In the genomic region with DNA sequence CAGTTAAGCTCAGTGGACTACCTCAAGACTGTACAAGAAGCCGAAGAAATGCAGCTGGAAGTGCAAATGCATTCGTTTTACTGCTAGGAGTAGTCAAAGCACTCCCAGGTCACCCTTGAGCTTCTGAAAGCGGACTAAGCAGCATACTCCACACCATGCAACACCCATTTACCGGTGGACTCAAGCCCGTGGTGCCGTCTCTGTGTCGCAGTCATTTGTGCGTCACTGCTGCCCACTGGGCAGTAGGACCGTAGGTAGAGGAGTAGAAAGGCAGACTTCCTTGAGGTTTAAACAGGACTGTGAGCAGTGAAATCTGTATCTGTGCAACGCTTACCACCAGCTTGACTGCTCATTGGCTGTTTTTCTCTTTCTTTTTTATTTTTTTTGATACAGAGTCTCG, we compare ENCODE assay signal across 20 cellular contexts.
DNase-seq lines count a peak whose midpoint lies in the region; ATAC-seq, FAIRE-seq and TF ChIP-seq lines count a peak whose summit lies in the region.
"Had no signal": no experiment of that assay in that cellular context is flagged by ENCODE, and none has a peak within 500 bp of the region (broad histone marks: within the 10 kb centered on the region; RNA-seq: fewer than 3 reads in every experiment).

No MANE protein-coding gene starts in this region.

- POLR2A ChIA-PET in IMR-90 (lab: Charles Lee; ENCODE audit: unreplicated experiment) (no interaction called here), endothelial cell of umbilical vein (lab: Charles Lee) (no interaction called here)

- H4K5ac ChIP-seq in IMR-90 (ENCODE audit: low read depth, low read length), result no peak overlapping the region

- no peak overlapping the region for H2BK120ac ChIP-seq in IMR-90 (ENCODE audit: low read depth, low read length)

- H3K36me3 ChIP-seq in IMR-90 (ENCODE audit: control insufficient read depth, insufficient read depth, low read length), result peaks cover 15% of the 10 kb centered on the region
- H3K36me3 ChIP-seq in endothelial cell of umbilical vein (ENCODE audit: control insufficient read depth in 2 of 2, extremely low read depth in 1 of 2, insufficient read depth in 2 of 2, low read length in 2 of 2), result no peaks in the 10 kb centered on the region
- H3K36me3 ChIP-seq in testis (ENCODE audit: low read depth, missing control alignments), result no peaks in the 10 kb centered on the region
- H3K36me3 ChIP-seq in effector memory CD4-positive, alpha-beta T cell (ENCODE audit: control insufficient read depth, insufficient read depth, low read length), result no peaks in the 10 kb centered on the region

- CTCF ChIA-PET in IMR-90 (lab: Yijun Ruan, JAX), result no interaction called here
- CTCF ChIA-PET in endothelial cell of umbilical vein (lab: Charles Lee), result interaction anchor here (0.6 to 2.2 kb wide), 2 partner anchors 9 to 109 kb away, joined by 5 to 7 read pairs; no protein-coding TSS in a partner anchor

- H2AK5ac ChIP-seq in IMR-90 (ENCODE audit: low read depth, low read length), result no peak overlapping the region

- H3K79me2 ChIP-seq in endothelial cell of umbilical vein (ENCODE audit: control insufficient read depth, insufficient read depth, low read length), result no peaks in the 10 kb centered on the region

- H2BK15ac ChIP-seq in IMR-90 (ENCODE audit: low read depth, low read length), result no peak overlapping the region

- H3K27ac ChIP-seq in IMR-90 (ENCODE audit: insufficient read depth, low read length) (no peak overlapping the region), endothelial cell of umbilical vein (ENCODE audit: insufficient read depth, low read depth, low read length) (no peak overlapping the region), testis (no peak overlapping the region)
- H3K27ac ChIP-seq in effector memory CD4-positive, alpha-beta T cell (ENCODE audit: insufficient read depth, low read length, poor library complexity, severe bottlenecking), result no peak overlapping the region
- H3K27ac ChIP-seq: 22Rv1, A549, C4-2B had no signal

- in situ Hi-C loops in IMR-90 (cut with MboI; ENCODE audit: low sequenced_read_pairs), result no loop called here

- no peak for TF ChIP-seq POLR2A in IMR-90 (IDR thresholded peaks at IDR 0.05; ENCODE audit: low read depth, low read length)
- TF ChIP-seq POLR2A in endothelial cell of umbilical vein (IDR thresholded peaks at IDR 0.05; ENCODE audit: low read depth, low read length), result no peak
- no peak for TF ChIP-seq POLR2A in testis (IDR thresholded peaks at IDR 0.05)

- no peak overlapping the region for H3K4ac ChIP-seq in IMR-90 (ENCODE audit: low read depth, low read length)

- no TSS peak for BruUV-seq in IMR-90 (replicated peaks; lab: Mats Ljungman, UMichigan)
- no TSS peak for BruUV-seq in endothelial cell of umbilical vein (replicated peaks; lab: Mats Ljungman, UMichigan)

- H3K56ac ChIP-seq in IMR-90 (ENCODE audit: extremely low read depth, insufficient read depth, low read length), result no peak overlapping the region

- H2AFZ ChIP-seq in IMR-90 (replicated peaks; ENCODE audit: low read length, poor library complexity) (no peak overlapping the region), endothelial cell of umbilical vein (ENCODE audit: low read depth, low read length) (no peak overlapping the region)

- H3K4me1 ChIP-seq in IMR-90 (ENCODE audit: control insufficient read depth, insufficient read depth, low read length) (peaks cover under 1% of the 10 kb centered on the region; the same call in 1 of the 2 replicates), endothelial cell of umbilical vein (ENCODE audit: control insufficient read depth, extremely low read depth, insufficient read depth, low read length) (no peaks in the 10 kb centered on the region), testis (no peaks in the 10 kb centered on the region)
- no peaks in the 10 kb centered on the region for H3K4me1 ChIP-seq in effector memory CD4-positive, alpha-beta T cell (ENCODE audit: control insufficient read depth, insufficient read depth, low read length, poor library complexity, severe bottlenecking)
- H3K4me1 ChIP-seq: Caco-2 had no signal

- H3K27me3 ChIP-seq in IMR-90 (ENCODE audit: control insufficient read depth, insufficient read depth, low read length) (no peaks in the 10 kb centered on the region), endothelial cell of umbilical vein (ENCODE audit: control insufficient read depth in 2 of 2, insufficient read depth in 2 of 2, low read length in 2 of 2) (no peaks in the 10 kb centered on the region), testis (no peaks in the 10 kb centered on the region)
- no peaks in the 10 kb centered on the region for H3K27me3 ChIP-seq in effector memory CD4-positive, alpha-beta T cell (replicated peaks; ENCODE audit: control insufficient read depth, insufficient read depth, low read length, poor library complexity, severe bottlenecking)
- H3K27me3 ChIP-seq: BLaER1 treated with 17β-estradiol and CSF1 and Interleukin-3, amounts not matched to agents 10 nM and 100 nM had no signal

- TF ChIP-seq CTCF in IMR-90 (conservative IDR thresholded peaks at IDR 0.05; ENCODE audit: low read depth, low read length) (no peak), endothelial cell of umbilical vein (IDR thresholded peaks at IDR 0.05; ENCODE audit: extremely low read depth in 1 of 2, insufficient read depth in 1 of 2, low read depth in 1 of 2, low read length in 2 of 2) (no peak), testis (IDR thresholded peaks at IDR 0.05) (no peak)

- H3K18ac ChIP-seq in IMR-90 (ENCODE audit: low read depth, low read length), result no peak overlapping the region

- no peak overlapping the region for H2BK5ac ChIP-seq in IMR-90 (ENCODE audit: low read depth, low read length, poor library complexity, severe bottlenecking)

- H3K79me1 ChIP-seq in IMR-90 (ENCODE audit: low read depth in 1 of 2, low read length in 2 of 2), result no peaks in the 10 kb centered on the region

- intact Hi-C loops in IMR-90 (cut with micrococcal nuclease) (no loop called here), endothelial cell of umbilical vein (cut with micrococcal nuclease) (no loop called here), testis (cut with DNase I; ENCODE audit: low total_unique reads) (no loop called here)

- no peak for DNase-seq in IMR-90
- DNase-seq in endothelial cell of umbilical vein (ENCODE audit: low read depth, low spot score), result no peak
- DNase-seq in testis, result peak; percentile 24
- DNase-seq in effector memory CD4-positive, alpha-beta T cell, result no peak
- DNase-seq: AML-193; Caco-2; Calu3; CD4-positive, alpha-beta T cell; CD8-positive, alpha-beta T cell; DMS79 treated with DMSO at 0.1 percent for 48 hours; GF-D8 had no signal

- no peak overlapping the region for H3K14ac ChIP-seq in IMR-90 (replicated peaks; ENCODE audit: low read depth, low read length)

- H3K9ac ChIP-seq in IMR-90 (ENCODE audit: low read depth, low read length) (no peak overlapping the region), endothelial cell of umbilical vein (replicated peaks; ENCODE audit: extremely low read depth, insufficient read depth, low read length) (no peak overlapping the region)
- H3K9ac ChIP-seq: BLaER1 treated with 17β-estradiol and CSF1 and Interleukin-3, amounts not matched to agents 10 nM and 100 nM had no signal

- no peak overlapping the region for H3K4me2 ChIP-seq in IMR-90 (ENCODE audit: low read depth, low read length)
- no peak overlapping the region for H3K4me2 ChIP-seq in endothelial cell of umbilical vein (ENCODE audit: insufficient read depth, low read length)
- H3K4me2 ChIP-seq: A549; BLaER1 treated with 17β-estradiol and CSF1 and Interleukin-3, amounts not matched to agents 10 nM and 100 nM had no signal

- H3K9me3 ChIP-seq in IMR-90 (ENCODE audit: control insufficient read depth, insufficient read depth, low read length) (no peaks in the 10 kb centered on the region), endothelial cell of umbilical vein (replicated peaks; ENCODE audit: control insufficient read depth, insufficient read depth, low read length) (no peaks in the 10 kb centered on the region), testis (no peaks in the 10 kb centered on the region)
- H3K9me3 ChIP-seq in effector memory CD4-positive, alpha-beta T cell (ENCODE audit: control insufficient read depth, low read length), result no peaks in the 10 kb centered on the region
- H3K9me3 ChIP-seq: A549, Caco-2 had no signal

- peak; percentile 4 for FAIRE-seq in endothelial cell of umbilical vein (lab: Jason Lieb, UNC)
- FAIRE-seq: A549, D721Med, G401.6, GM12891, GM19239 had no signal

- dilution Hi-C loops in IMR-90 (cut with HindIII; ENCODE audit: low sequenced_read_pairs, unreplicated experiment) (no loop called here), endothelial cell of umbilical vein (cut with MboI; ENCODE audit: extremely low pct_ligation_motif_present, low sequenced_read_pairs) (no loop called here)

- H4K91ac ChIP-seq in IMR-90 (ENCODE audit: insufficient read depth, low read depth, low read length), result no peak overlapping the region

- no peak overlapping the region for H2BK20ac ChIP-seq in IMR-90 (ENCODE audit: low read depth, low read length)

- ATAC-seq in IMR-90 (ENCODE audit: low read depth) (no peak), HG03460 (IDR thresholded peaks at IDR 0.05; ENCODE audit: unreplicated experiment) (no peak)
- ATAC-seq: A549; CD8-positive, alpha-beta T cell had no signal

- TF ChIP-seq RAD21 in IMR-90 (IDR thresholded peaks at IDR 0.05; ENCODE audit: low read length), result no peak

- WGBS in IMR-90 (ENCODE audit: extremely low coverage in 2 of 2, insufficient read length in 1 of 2), 2 experiments, result no CpG with 5 or more reads among the region's 11 CpGs
- 81 to 84% methylated on average over 11 of the region's 11 CpGs for WGBS in testis, 2 donors

- H2AK9ac ChIP-seq in IMR-90 (replicated peaks; ENCODE audit: low read depth, low read length, poor library complexity), result peak overlapping the region; percentile 74

- H4K20me1 ChIP-seq in IMR-90 (ENCODE audit: insufficient read depth, low read length) (no peaks in the 10 kb centered on the region; the same call in 1 of the 2 replicates), endothelial cell of umbilical vein (replicated peaks; ENCODE audit: control insufficient read depth, extremely low read depth, insufficient read depth, low read length) (no peaks in the 10 kb centered on the region)
- H4K20me1 ChIP-seq: BLaER1 treated with 17β-estradiol and CSF1 and Interleukin-3, amounts not matched to agents 10 nM and 100 nM had no signal

- H3K9me1 ChIP-seq in IMR-90 (ENCODE audit: insufficient read depth, low read length) (peaks cover 12% of the 10 kb centered on the region), endothelial cell of umbilical vein (replicated peaks; ENCODE audit: control insufficient read depth, extremely low read depth, insufficient read depth, low read length) (no peaks in the 10 kb centered on the region)

- no peak overlapping the region for H4K8ac ChIP-seq in IMR-90 (ENCODE audit: low read depth in 2 of 2, low read length in 2 of 2)

- H3K23ac ChIP-seq in IMR-90 (ENCODE audit: low read depth, low read length), result no peak overlapping the region

- no peak overlapping the region for H3K4me3 ChIP-seq in IMR-90 (ENCODE audit: insufficient read depth, low read depth, low read length)
- H3K4me3 ChIP-seq in endothelial cell of umbilical vein (replicated peaks in 1 of 3; ENCODE audit: insufficient read depth in 1 of 3, low read depth in 1 of 3, low read length in 3 of 3), result no peak overlapping the region
- no peak overlapping the region for H3K4me3 ChIP-seq in testis
- no peak overlapping the region for H3K4me3 ChIP-seq in effector memory CD4-positive, alpha-beta T cell (ENCODE audit: insufficient read depth, low read depth, low read length, poor library complexity, severe bottlenecking)
- H3K4me3 ChIP-seq: A549; BLaER1 treated with 17β-estradiol and CSF1 and Interleukin-3, amounts not matched to agents 10 nM and 100 nM had no signal
